ENCODE assay signal across 1 cellular context in the genomic region with DNA sequence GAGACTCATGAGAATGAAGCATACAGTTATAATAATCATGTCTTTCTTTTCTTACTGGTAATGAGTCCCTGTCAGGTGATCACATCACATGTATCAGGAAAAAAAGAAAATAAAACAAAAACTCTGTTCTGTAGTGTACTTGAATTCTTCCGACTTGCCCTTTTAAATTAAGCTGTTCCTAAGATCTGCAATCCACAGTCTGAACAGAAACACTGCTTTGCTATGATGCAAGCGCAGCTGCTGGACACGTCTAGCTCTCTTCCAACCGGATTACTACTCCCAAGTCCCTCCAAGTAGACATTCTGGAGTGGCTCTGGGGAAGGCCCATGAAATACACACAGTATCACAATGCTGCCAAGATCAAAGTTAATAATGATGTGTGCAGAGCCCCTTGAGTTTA.
A peak's percentile ranks its signal among the peaks of the same experiment; 100 is the strongest.
TF ChIP-seq lines count a peak whose summit lies in the region.

No MANE protein-coding gene starts in this region.

TF ChIP-seq in GM12878, 131 proteins besides CTCF, POLR2A, EP300 and RAD21 (continued from another document):
- TF ChIP-seq, protein P1, sequence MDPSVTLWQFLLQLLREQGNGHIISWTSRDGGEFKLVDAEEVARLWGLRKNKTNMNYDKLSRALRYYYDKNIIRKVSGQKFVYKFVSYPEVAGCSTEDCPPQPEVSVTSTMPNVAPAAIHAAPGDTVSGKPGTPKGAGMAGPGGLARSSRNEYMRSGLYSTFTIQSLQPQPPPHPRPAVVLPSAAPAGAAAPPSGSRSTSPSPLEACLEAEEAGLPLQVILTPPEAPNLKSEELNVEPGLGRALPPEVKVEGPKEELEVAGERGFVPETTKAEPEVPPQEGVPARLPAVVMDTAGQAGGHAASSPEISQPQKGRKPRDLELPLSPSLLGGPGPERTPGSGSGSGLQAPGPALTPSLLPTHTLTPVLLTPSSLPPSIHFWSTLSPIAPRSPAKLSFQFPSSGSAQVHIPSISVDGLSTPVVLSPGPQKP (IDR thresholded peaks at IDR 0.05; ENCODE audit: low read depth, low read length) = no peak
- TF ChIP-seq MTA3 (IDR thresholded peaks at IDR 0.05; ENCODE audit: borderline replicate concordance, low read length) (no peak), WRNIP1 (IDR thresholded peaks at IDR 0.05; ENCODE audit: borderline replicate concordance, low read depth, low read length) (no peak), RAD51 (IDR thresholded peaks at IDR 0.05) (peak; percentile 81), KDM1A (IDR thresholded peaks at IDR 0.05; ENCODE audit: borderline replicate concordance) (no peak)
